Comparison of ENCODE assay signal across 15 cellular contexts in genomic region chr5:75055727-75056144, GRCh38. TPM values are rescaled to one million over a fixed set of nuclear protein-coding genes. Genes with fewer than 3 reads are reported as not detected.
DNase-seq lines count a peak whose midpoint lies in the region; ATAC-seq and TF ChIP-seq lines count a peak whose summit lies in the region.
"Had no signal": no experiment of that assay in that cellular context is flagged by ENCODE, and none has a peak within 500 bp of the region (broad histone marks: within the 10 kb centered on the region; RNA-seq: fewer than 3 reads in every experiment).

No MANE protein-coding gene starts in this region.

- WGBS in HUES64, result 43% methylated on average over 1 of the region's 1 CpG
- 43 to 68% methylated on average over 1 of the region's 1 CpG for WGBS in endodermal cell (ENCODE audit: insufficient coverage in 1 of 2, insufficient read length in 1 of 2), 2 experiments

- no peaks in the 10 kb centered on the region for H3K36me3 ChIP-seq in CD8-positive, alpha-beta T cell (ENCODE audit: insufficient read depth, low read length)
- no peaks in the 10 kb centered on the region for H3K36me3 ChIP-seq in HUES64 (ENCODE audit: insufficient read depth, low read length)
- no peaks in the 10 kb centered on the region for H3K36me3 ChIP-seq in endodermal cell (ENCODE audit: control insufficient read depth, insufficient read depth, low read length)
- H3K36me3 ChIP-seq: HAP-1, heart left ventricle had no signal

- peaks cover 9% of the 10 kb centered on the region for H3K36me3 Mint-ChIP-seq in CD8-positive, alpha-beta T cell
- H3K36me3 Mint-ChIP-seq in endodermal cell (ENCODE audit: low read depth) (no peaks in the 10 kb centered on the region), naive B cell (peaks cover 0 to 8% of the 10 kb centered on the region in 2 donors)
- H3K36me3 Mint-ChIP-seq: IgD-negative memory B cell had no signal

- no peak for TF ChIP-seq CTCF in CD8-positive, alpha-beta T cell (IDR thresholded peaks at IDR 0.05)
- TF ChIP-seq CTCF in endodermal cell (conservative IDR thresholded peaks at IDR 0.05), result no peak

- peaks cover 71% of the 10 kb centered on the region for H3K4me1 ChIP-seq in CD8-positive, alpha-beta T cell (ENCODE audit: insufficient read depth, low read length)
- H3K4me1 ChIP-seq in HUES64 (ENCODE audit: insufficient read depth, low read length) (peaks cover 30% of the 10 kb centered on the region), endodermal cell (ENCODE audit: control insufficient read depth, insufficient read depth, low read length) (peaks cover 10% of the 10 kb centered on the region)

- peak overlapping the region; percentile 78; the same call in 1 of the 2 replicates for H3K9ac ChIP-seq in HUES64 (ENCODE audit: low read depth, low read length)
- no peak overlapping the region for H3K9ac ChIP-seq in endodermal cell (ENCODE audit: extremely low read depth, low read length, poor library complexity, severe bottlenecking)

- CTCF ChIA-PET in CD8-positive, alpha-beta T cell (lab: Charles Lee), result interaction anchor here (1.3 to 2.6 kb wide), 2 partner anchors 131 to 181 kb away, joined by 3 to 18 read pairs; partner anchors contain the start of gene ANKRD31

- no peak overlapping the region for H3K27ac ChIP-seq in CD8-positive, alpha-beta T cell (ENCODE audit: low read depth, low read length)
- peak overlapping the region; percentile 63 for H3K27ac ChIP-seq in HUES64 (ENCODE audit: low read depth, low read length)
- no peak overlapping the region for H3K27ac ChIP-seq in endodermal cell (ENCODE audit: low read depth, low read length)

- no peaks in the 10 kb centered on the region for H3K9me3 ChIP-seq in CD8-positive, alpha-beta T cell (ENCODE audit: low read length)
- H3K9me3 ChIP-seq in HUES64 (ENCODE audit: insufficient read depth, low read depth, low read length) (no peaks in the 10 kb centered on the region), endodermal cell (ENCODE audit: control insufficient read depth, low read length) (no peaks in the 10 kb centered on the region)
- H3K9me3 ChIP-seq: HAP-1, heart left ventricle had no signal

- no peak overlapping the region for H3K4me3 ChIP-seq in CD8-positive, alpha-beta T cell (ENCODE audit: low read depth, low read length)
- H3K4me3 ChIP-seq in HUES64 (ENCODE audit: low read length) (peak overlapping the region; percentile 71; the same call in 1 of the 2 replicates), endodermal cell (ENCODE audit: low read length) (no peak overlapping the region)
- H3K4me3 ChIP-seq: GM12878, HAP-1, heart left ventricle had no signal

- H3K4me3 Mint-ChIP-seq in CD8-positive, alpha-beta T cell, result no peak overlapping the region
- H3K4me3 Mint-ChIP-seq in endodermal cell (no peak overlapping the region), naive B cell (peak overlapping the region in 6 of 8 donors; percentile 1 to 69 (median 30))

- DNase-seq in CD8-positive, alpha-beta T cell, result no peak
- peak; percentile 90 for DNase-seq in endodermal cell
- DNase-seq in naive B cell, result no peak
- DNase-seq in left cardiac atrium, result no peak
- DNase-seq in Kasumi-1 (lab: John Stamatoyannopoulos, UW), result no peak
- no peak for DNase-seq in medulla oblongata (ENCODE audit: extremely low spot score)
- no peak for DNase-seq in SHP77 (lab: John Stamatoyannopoulos, UW)
- DNase-seq: heart left ventricle, midbrain, NCI-H187, Right ventricle myocardium superior had no signal

- H3K9me3 Mint-ChIP-seq in CD8-positive, alpha-beta T cell, result no peaks in the 10 kb centered on the region
- no peaks in the 10 kb centered on the region for H3K9me3 Mint-ChIP-seq in endodermal cell
- H3K9me3 Mint-ChIP-seq in naive B cell, result no peaks in the 10 kb centered on the region
- H3K9me3 Mint-ChIP-seq: IgD-negative memory B cell had no signal

- no peak for ATAC-seq in CD8-positive, alpha-beta T cell
- ATAC-seq in naive B cell (ENCODE audit: low read depth in 2 of 2) (no peak), left cardiac atrium (no peak)
- ATAC-seq: GM12878, heart left ventricle had no signal

- peak overlapping the region; percentile 70 for H3K27ac Mint-ChIP-seq in CD8-positive, alpha-beta T cell
- H3K27ac Mint-ChIP-seq in endodermal cell (peak overlapping the region; percentile 81), naive B cell (no peak overlapping the region)
- H3K27ac Mint-ChIP-seq: IgD-negative memory B cell had no signal

- no peaks in the 10 kb centered on the region for H3K27me3 Mint-ChIP-seq in CD8-positive, alpha-beta T cell (ENCODE audit: low read depth)
- peaks cover 36% of the 10 kb centered on the region for H3K27me3 Mint-ChIP-seq in endodermal cell (ENCODE audit: insufficient read depth)
- H3K27me3 Mint-ChIP-seq in naive B cell, result peaks cover 55 to 70% (median 63%) of the 10 kb centered on the region in 3 donors

- peaks cover 84% of the 10 kb centered on the region for H3K4me1 Mint-ChIP-seq in CD8-positive, alpha-beta T cell (ENCODE audit: low read depth)
- H3K4me1 Mint-ChIP-seq in endodermal cell (peaks cover 40% of the 10 kb centered on the region), naive B cell (peaks cover 0 to 13% (median 7%) of the 10 kb centered on the region in 3 donors)

- intact Hi-C loops in CD8-positive, alpha-beta T cell (cut with DNase I, micrococcal nuclease), result loop anchor here (10.0 kb wide), 5 partner anchors 191 to 1489 kb away; partner anchors contain the start of genes CERT1 (in 2 of the 2), POLK (in 2 of the 2), FAM169A (in 1 of the 2) and IQGAP2 (in 1 of the 2)
- intact Hi-C loops in left cardiac atrium (cut with DNase I), result no loop called here

- H3K27me3 ChIP-seq in CD8-positive, alpha-beta T cell (ENCODE audit: insufficient read depth, low read length), result no peaks in the 10 kb centered on the region
- H3K27me3 ChIP-seq in HUES64 (ENCODE audit: insufficient read depth, low read length) (peaks cover 44% of the 10 kb centered on the region), endodermal cell (ENCODE audit: control insufficient read depth, insufficient read depth, low read length, poor library complexity, severe bottlenecking) (peaks cover 30% of the 10 kb centered on the region)

- POLR2A ChIA-PET in CD8-positive, alpha-beta T cell (lab: Charles Lee), result interaction anchor here (1.2 to 12.6 kb wide), 3 partner anchors 8 to 182 kb away, joined by 3 to 155 read pairs (median 11); partner anchors contain the start of gene ANKRD31

RNA-seq across cellular contexts. Expression of gene GCNT4, which starts 3.4 kb away (rescaled TPM):
- total RNA-seq in CD8-positive, alpha-beta T cell, result 1 to 10 TPM; 6.4 to 6.8 TPM
- polyA plus RNA-seq in HUES64 (2013, experiment 1 of 2), result 3.1 TPM
- polyA plus RNA-seq in HUES64 (2013, experiment 2 of 2), result 3.1 TPM
- total RNA-seq in endodermal cell (1 to 10 TPM; 2.5 to 4.2 TPM), left cardiac atrium (under 1 TPM; 0.35 to 0.55 TPM)
- 0.89 TPM for polyA plus RNA-seq in endodermal cell (2013, experiment 1 of 2)
- 1.2 TPM for polyA plus RNA-seq in endodermal cell (2013, experiment 2 of 2)
- not detected for polyA plus RNA-seq in naive B cell (ENCODE audit: low read depth in 6 of 6)

Comparison
In these comparisons a context has a peak if more than half of its experiments do, and no peak if none do; other contexts are left out.
1. H3K27ac Mint-ChIP-seq: peak in CD8-positive, alpha-beta T cell (single experiment) and endodermal cell (single experiment); none in naive B cell (0 of 6).
2. H3K4me3 Mint-ChIP-seq: peak in naive B cell (6 of 8); none in CD8-positive, alpha-beta T cell (single experiment) and endodermal cell (single experiment).
3. intact Hi-C loops: an anchor here in CD8-positive, alpha-beta T cell (10.0 kb wide); none called in left cardiac atrium.